ENCODE assay signal across 24 cellular contexts in the genomic region with DNA sequence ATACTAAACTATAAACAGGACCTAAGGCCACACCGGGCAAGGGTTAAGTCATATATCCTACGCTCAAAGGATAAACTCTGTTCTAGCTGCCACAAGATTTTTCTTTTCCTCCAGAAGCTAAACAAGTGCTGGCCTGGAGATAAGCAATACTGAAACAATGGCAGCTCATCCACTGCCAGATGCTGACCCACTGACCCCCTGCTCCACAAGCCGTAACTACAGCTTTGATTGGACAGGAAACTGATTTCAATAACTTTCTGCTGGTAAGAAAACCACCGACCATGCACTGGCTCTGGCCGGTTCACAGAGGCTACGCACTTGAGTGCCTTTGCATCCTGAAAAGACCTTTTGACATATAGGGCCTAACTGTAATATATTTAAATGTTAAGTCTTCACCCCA. TPM values are rescaled to one million over a fixed set of nuclear protein-coding genes. Genes with fewer than 3 reads are reported as not detected.
DNase-seq lines count a peak whose midpoint lies in the region; TF ChIP-seq lines count a peak whose summit lies in the region.
"Had no signal": no experiment of that assay in that cellular context is flagged by ENCODE, and none has a peak within 500 bp of the region (broad histone marks: within the 10 kb centered on the region; RNA-seq: fewer than 3 reads in every experiment).

No MANE protein-coding gene starts in this region.

- no peaks in the 10 kb centered on the region for H3K9me2 ChIP-seq in OCI-LY7 (ENCODE audit: insufficient read depth, low read length)

- no peaks in the 10 kb centered on the region for H3K27me3 ChIP-seq in BLaER1

- peak overlapping the region; percentile 63 for H3K4me2 ChIP-seq in BLaER1
- H3K4me2 ChIP-seq in OCI-LY7 (ENCODE audit: low read length) = no peak overlapping the region
- H3K4me2 ChIP-seq: A549 had no signal

- H3K9ac ChIP-seq in BLaER1 = no peak overlapping the region
- H3K9ac ChIP-seq: GM23248 had no signal

- CTCF ChIA-PET in OCI-LY7 (lab: Charles Lee; ENCODE audit: unreplicated experiment) = no interaction called here

- BruUV-seq in OCI-LY7 (replicated peaks; lab: Mats Ljungman, UMichigan) = no TSS peak

- H3K4me1 ChIP-seq in BLaER1 (peaks cover 14% of the 10 kb centered on the region), OCI-LY7 (ENCODE audit: insufficient read depth, low read length, poor library complexity, severe bottlenecking) (peaks cover 4% of the 10 kb centered on the region)
- H3K4me1 ChIP-seq: A549 had no signal

- H3K79me2 ChIP-seq in OCI-LY7 (ENCODE audit: insufficient read depth, low read depth, low read length) = no peaks in the 10 kb centered on the region

- H3K9me3 ChIP-seq in BLaER1 (no peaks in the 10 kb centered on the region), OCI-LY7 (ENCODE audit: low read length) (no peaks in the 10 kb centered on the region)
- H3K9me3 ChIP-seq: A549 had no signal

- H3K4me3 ChIP-seq in BLaER1 (no peak overlapping the region), OCI-LY7 (ENCODE audit: low read depth, low read length, poor library complexity, severe bottlenecking) (no peak overlapping the region)
- H3K4me3 ChIP-seq: A549, GM23248 had no signal

- H3K36me3 ChIP-seq in BLaER1 (no peaks in the 10 kb centered on the region), OCI-LY7 (ENCODE audit: insufficient read depth, low read length) (no peaks in the 10 kb centered on the region)

- POLR2A ChIA-PET in OCI-LY7 (lab: Charles Lee) = interaction anchor here (0.6 to 0.7 kb wide), 2 partner anchors 37 to 309 kb away, joined by 3 read pairs; no protein-coding TSS in a partner anchor

- no peak for TF ChIP-seq CTCF in OCI-LY7 (conservative IDR thresholded peaks at IDR 0.05; ENCODE audit: low read length)

- H2AFZ ChIP-seq in OCI-LY7 (ENCODE audit: low read length) = no peak overlapping the region
- H2AFZ ChIP-seq: GM23248 had no signal

- intact Hi-C loops in OCI-LY7 (cut with micrococcal nuclease; ENCODE audit: unreplicated experiment) = no loop called here

- DNase-seq in OCI-LY7 (ENCODE audit: low spot score) (peak; percentile 28), kidney tubule cell (ENCODE audit: low spot score) (peak; percentile 44), pulmonary artery endothelial cell (ENCODE audit: low read depth, low spot score) (peak; percentile 19), ecto neural progenitor cell (ENCODE audit: low spot score) (no peak), NCI-H2196 (lab: John Stamatoyannopoulos, UW; ENCODE audit: unreplicated experiment) (no peak), Kasumi-1 (lab: John Stamatoyannopoulos, UW) (no peak)
- DNase-seq: AML-193; CD8-positive, alpha-beta memory T cell; DMS153; DND-41; GM23248; H7; Karpas-422; NCI-H1092 treated with DMSO at 0.1 percent for 48 hours; NCI-H1436; NCI-H187 treated with DMSO at 0.1 percent for 48 hours; NCI-H446 treated with DMSO at 0.1 percent for 48 hours; NCI-H526; SHP77 treated with DMSO at 0.1 percent for 48 hours; SW 1271 had no signal

- H3K27ac ChIP-seq in BLaER1 (no peak overlapping the region), OCI-LY7 (ENCODE audit: low read depth, low read length, poor library complexity, severe bottlenecking) (no peak overlapping the region)
- H3K27ac ChIP-seq: A549, GM23248, HL-60 had no signal

- H4K20me1 ChIP-seq in BLaER1 (no peaks in the 10 kb centered on the region), OCI-LY7 (ENCODE audit: insufficient read depth, low read length) (no peaks in the 10 kb centered on the region)

RNA-seq across cellular contexts. Expression of gene PLA2G2C, which starts 51.3 kb away (rescaled TPM):
- total RNA-seq in OCI-LY7 (2014; rRNA removed; shearing (Covaris generic)) = 0.44 TPM in 1 of 2 replicates, not detected in the other
- total RNA-seq in OCI-LY7 (2022) = 0.57 and 0.83 TPM in 2 replicates
- total RNA-seq in pulmonary artery endothelial cell = not detected in 2 replicates
- total RNA-seq: CD8-positive, alpha-beta memory T cell; GM23248; H7; M059J had no signal

RNA-seq across cellular contexts. Expression of gene UBXN10, which starts 51.8 kb away (rescaled TPM):
- 0.28 and 0.50 TPM in 2 replicates for total RNA-seq in OCI-LY7 (2014; rRNA removed; shearing (Covaris generic))
- total RNA-seq in OCI-LY7 (2022) = 0.35 and 0.42 TPM in 2 replicates
- not detected in 2 replicates for total RNA-seq in pulmonary artery endothelial cell
- total RNA-seq: M059J had no signal

RNA-seq across cellular contexts. Expression of gene VWA5B1, which starts 53.0 kb away (rescaled TPM):
- 0.18 and 0.25 TPM in 2 replicates for total RNA-seq in OCI-LY7 (2014; rRNA removed; shearing (Covaris generic))
- total RNA-seq in OCI-LY7 (2022) = 0.13 and 0.19 TPM in 2 replicates
- not detected in 2 replicates for total RNA-seq in pulmonary artery endothelial cell
- total RNA-seq: CD8-positive, alpha-beta memory T cell; GM23248; M059J had no signal

Comparison
In these comparisons a context has a peak if more than half of its experiments do, and no peak if none do; other contexts are left out.
1. DNase-seq: peak in OCI-LY7 (single experiment), kidney tubule cell (single experiment) and pulmonary artery endothelial cell (single experiment); none in ecto neural progenitor cell (single experiment), NCI-H2196 (single experiment) and Kasumi-1 (0 of 2).